8 cellular contexts compared by ENCODE assay signal in genomic region chr10:89332718-89333281, GRCh38. TPM values are rescaled to one million over a fixed set of nuclear protein-coding genes. Genes with fewer than 3 reads are reported as not detected.
DNase-seq lines count a peak whose midpoint lies in the region; ATAC-seq and TF ChIP-seq lines count a peak whose summit lies in the region.

No MANE protein-coding gene starts in this region.

- no peaks in the 10 kb centered on the region for H3K36me3 ChIP-seq in KMS-11 (ENCODE audit: insufficient read depth)
- no peaks in the 10 kb centered on the region for H3K36me3 ChIP-seq in naive thymus-derived CD4-positive, alpha-beta T cell (ENCODE audit: control insufficient read depth in 2 of 3, insufficient read depth in 3 of 3, low read length in 3 of 3)

- H3K27me3 ChIP-seq in KMS-11 (ENCODE audit: insufficient read depth, low read depth), result no peaks in the 10 kb centered on the region
- no peaks in the 10 kb centered on the region for H3K27me3 ChIP-seq in naive thymus-derived CD4-positive, alpha-beta T cell (ENCODE audit: control insufficient read depth in 2 of 2, insufficient read depth in 2 of 2, low read length in 2 of 2)

- peak overlapping the region; percentile 49 for H3K4me2 ChIP-seq in KMS-11

- H3K9me3 ChIP-seq in naive thymus-derived CD4-positive, alpha-beta T cell (ENCODE audit: control insufficient read depth in 2 of 3, low read length in 3 of 3), result no peaks in the 10 kb centered on the region

- H3K79me2 ChIP-seq in KMS-11 (ENCODE audit: insufficient read depth, low read depth), result no peaks in the 10 kb centered on the region

- peak overlapping the region; percentile 95 for H3K27ac ChIP-seq in KMS-11
- H3K27ac ChIP-seq in naive thymus-derived CD4-positive, alpha-beta T cell (ENCODE audit: low read depth, low read length), result peak overlapping the region; percentile 54

- H3K9me3 Mint-ChIP-seq in naive thymus-derived CD4-positive, alpha-beta T cell, result no peaks in the 10 kb centered on the region

- peak; percentile 37 for DNase-seq in central memory CD4-positive, alpha-beta T cell
- DNase-seq in naive thymus-derived CD4-positive, alpha-beta T cell, result peak in 6 of 9 donors; percentile 7 to 26 (median 16)
- DNase-seq in NCI-H524 treated with DMSO at 0.1 percent for 48 hours (lab: John Stamatoyannopoulos, UW) (no peak), NCI-H2081 treated with DMSO at 0.1 percent for 48 hours (lab: John Stamatoyannopoulos, UW) (no peak), NCI-H1436 (lab: John Stamatoyannopoulos, UW) (no peak)

- peak overlapping the region; percentile 58; the same call in 1 of the 2 replicates for H3K9ac ChIP-seq in KMS-11

- peak overlapping the region; percentile 73 to 94 (median 78) for H3K4me3 Mint-ChIP-seq in naive thymus-derived CD4-positive, alpha-beta T cell

- CTCF ChIA-PET in naive thymus-derived CD4-positive, alpha-beta T cell (lab: Charles Lee), result interaction anchor here (0.8 to 2.1 kb wide), 2 partner anchors 37 to 107 kb away, joined by 3 to 6 read pairs; no protein-coding TSS in a partner anchor

- intact Hi-C loops in naive thymus-derived CD4-positive, alpha-beta T cell (cut with micrococcal nuclease), result loop anchor here in 1 of 2 donors (1.0 kb wide), 2 partner anchors 30 to 82 kb away; partner anchors contain the start of genes IFIT2 and IFIT5

- no peak overlapping the region for H3K4me3 ChIP-seq in KMS-11 (IDR thresholded peaks at IDR 0.05; ENCODE audit: insufficient read depth, low read depth, low read length)
- H3K4me3 ChIP-seq in naive thymus-derived CD4-positive, alpha-beta T cell (ENCODE audit: low read length), result peak overlapping the region; percentile 63

- H3K27ac Mint-ChIP-seq in naive thymus-derived CD4-positive, alpha-beta T cell, result peak overlapping the region; percentile 86 to 98 (median 94)

- ATAC-seq in GM19035 (IDR thresholded peaks at IDR 0.05; ENCODE audit: unreplicated experiment), result peak; percentile 35
- ATAC-seq in naive thymus-derived CD4-positive, alpha-beta T cell, result no peak
- ATAC-seq in GM19463 (IDR thresholded peaks at IDR 0.05; ENCODE audit: unreplicated experiment), result no peak

- TF ChIP-seq CTCF in KMS-11 (conservative IDR thresholded peaks at IDR 0.05; ENCODE audit: low read depth, low read length), result no peak

- POLR2A ChIA-PET in naive thymus-derived CD4-positive, alpha-beta T cell (lab: Charles Lee), result interaction anchor here (0.6 to 1.7 kb wide), 2 partner anchors 60 to 1968 kb away, joined by 3 to 11 read pairs; partner anchors contain the start of gene IFIT1

- H3K27me3 Mint-ChIP-seq in naive thymus-derived CD4-positive, alpha-beta T cell, result peaks cover 0 to 30% (median 0%) of the 10 kb centered on the region in 5 donors

- H2AFZ ChIP-seq in KMS-11 (ENCODE audit: low read depth), result no peak overlapping the region

- no peaks in the 10 kb centered on the region for H4K20me1 ChIP-seq in KMS-11 (ENCODE audit: insufficient read depth)

- H3K36me3 Mint-ChIP-seq in naive thymus-derived CD4-positive, alpha-beta T cell, result peaks cover 0 to 39% (median 3%) of the 10 kb centered on the region in 5 donors

- peaks cover 33 to 95% (median 87%) of the 10 kb centered on the region in 7 donors for H3K4me1 Mint-ChIP-seq in naive thymus-derived CD4-positive, alpha-beta T cell

- H3K4me1 ChIP-seq in KMS-11 (ENCODE audit: low read depth, poor library complexity, severe bottlenecking), result peaks cover 89% of the 10 kb centered on the region
- peaks cover 32 to 55% of the 10 kb centered on the region in 2 donors for H3K4me1 ChIP-seq in naive thymus-derived CD4-positive, alpha-beta T cell (ENCODE audit: control insufficient read depth in 2 of 2, insufficient read depth in 2 of 2, low read length in 2 of 2)

RNA-seq across cellular contexts. Expression of gene IFIT3, which starts 5.0 kb away (rescaled TPM):
- 10 to 100 TPM in 1 of 5 experiments, 1 to 10 TPM in 4; 1.8 to 22.3 (median 3.2) TPM for total RNA-seq in naive thymus-derived CD4-positive, alpha-beta T cell
- 10 to 100 TPM in 1 of 2 donors, 1 to 10 TPM in 1; 4.1 to 13.1 TPM for polyA plus RNA-seq in naive thymus-derived CD4-positive, alpha-beta T cell

RNA-seq across cellular contexts. Expression of gene IFIT2, which starts 31.0 kb away (rescaled TPM):
- 10 to 100 TPM in 1 of 5 experiments, 1 to 10 TPM in 4; 6.0 to 16.4 (median 8.4) TPM for total RNA-seq in naive thymus-derived CD4-positive, alpha-beta T cell
- 1 to 10 TPM; 4.4 to 9.9 TPM for polyA plus RNA-seq in naive thymus-derived CD4-positive, alpha-beta T cell

RNA-seq across cellular contexts. Expression of gene IFIT1B, which starts 45.1 kb away (rescaled TPM):
- not detected for total RNA-seq in naive thymus-derived CD4-positive, alpha-beta T cell
- polyA plus RNA-seq in naive thymus-derived CD4-positive, alpha-beta T cell, result under 1 TPM in 1 of 2 donors, not detected in 1; 0.44 TPM

RNA-seq across cellular contexts. Expression of gene IFIT1, which starts 59.6 kb away (rescaled TPM):
- 10 to 100 TPM in 1 of 5 experiments, 1 to 10 TPM in 4; 1.7 to 15.7 (median 6.5) TPM for total RNA-seq in naive thymus-derived CD4-positive, alpha-beta T cell
- 10 to 100 TPM in 1 of 2 donors, 1 to 10 TPM in 1; 4.7 to 16.5 TPM for polyA plus RNA-seq in naive thymus-derived CD4-positive, alpha-beta T cell

Comparison
In these comparisons a context has a peak if more than half of its experiments do, and no peak if none do; other contexts are left out.
1. DNase-seq: peak in central memory CD4-positive, alpha-beta T cell (single experiment) and naive thymus-derived CD4-positive, alpha-beta T cell (6 of 9); none in NCI-H524 treated with DMSO at 0.1 percent for 48 hours (single experiment), NCI-H2081 treated with DMSO at 0.1 percent for 48 hours (single experiment) and NCI-H1436 (single experiment).